8 cellular contexts compared by ENCODE assay signal in the genomic region with DNA sequence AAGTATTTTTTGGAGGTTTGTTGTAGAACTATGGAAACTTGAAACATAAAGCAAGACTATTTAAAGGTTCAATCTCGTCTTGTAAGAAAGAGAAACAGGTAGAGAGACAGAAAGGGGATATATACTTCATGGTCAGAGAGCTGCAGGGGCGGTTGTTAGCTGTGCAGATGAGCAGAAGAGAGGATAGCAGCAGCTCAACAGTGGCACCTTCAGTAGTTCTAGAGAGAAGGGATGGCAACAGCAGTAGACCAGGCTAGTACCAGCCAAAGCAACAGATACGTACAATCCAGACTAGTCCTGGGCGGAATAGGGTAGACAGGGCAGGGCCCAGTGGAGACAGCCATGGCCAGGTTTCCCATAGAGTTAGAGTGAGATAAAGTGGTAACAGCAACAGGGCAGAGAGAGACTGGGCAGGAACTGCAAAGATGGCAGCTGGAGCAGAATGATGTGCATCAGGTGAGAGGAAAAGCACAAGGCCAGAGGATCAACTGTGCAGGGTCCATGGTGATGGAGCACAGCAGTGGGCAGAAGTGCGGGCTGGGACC.
A peak's percentile ranks its signal among the peaks of the same experiment; 100 is the strongest.
DNase-seq lines count a peak whose midpoint lies in the region; ATAC-seq, FAIRE-seq and TF ChIP-seq lines count a peak whose summit lies in the region.

No MANE protein-coding gene starts in this region.

- no peaks in the 10 kb centered on the region for H3K36me3 Mint-ChIP-seq in CD14-positive monocyte
- no peaks in the 10 kb centered on the region for H3K36me3 Mint-ChIP-seq in activated naive CD4-positive, alpha-beta T cell treated with anti-CD3 and anti-CD28 coated beads, Interleukin-2, amount 50 U/mL, for 24 hours

- TF ChIP-seq EP300 in HepG2 (IDR thresholded peaks at IDR 0.05; ENCODE audit: low read depth in 2 of 2, low read length in 2 of 2): no peak; a peak in 1 of 4 replicates
- TF ChIP-seq EP300 in HepG2 (CRISPR knock-in tag; IDR thresholded peaks at IDR 0.05; ENCODE audit: borderline replicate concordance): no peak

- no peak overlapping the region for H2AFZ ChIP-seq in OCI-LY3 (ENCODE audit: low read depth, low read length)
- no peak overlapping the region for H2AFZ ChIP-seq in HepG2 (ENCODE audit: low read length)

- peaks cover 8% of the 10 kb centered on the region; the same call in 1 of the 2 replicates for H3K27me3 ChIP-seq in OCI-LY3 (ENCODE audit: low read depth, low read length)
- H3K27me3 ChIP-seq in HepG2 (ENCODE audit: control insufficient read depth in 1 of 2, insufficient read depth in 2 of 2, low read length in 2 of 2): peaks cover 1 to 6% of the 10 kb centered on the region in 2 experiments; a peak in 3 of 5 replicates

- H3K9me3 ChIP-seq in OCI-LY3 (ENCODE audit: insufficient read depth, low read length) (no peaks in the 10 kb centered on the region), HepG2 (ENCODE audit: low read length) (no peaks in the 10 kb centered on the region)

- WGBS in HepG2 (ENCODE audit: low lambda C conversion rate): 32% methylated on average over 5 of the region's 5 CpGs

- intact Hi-C loops in CD14-positive monocyte (cut with micrococcal nuclease): no loop called here
- intact Hi-C loops in HepG2 (cut with micrococcal nuclease; ENCODE audit: unreplicated experiment): no loop called here

- TF ChIP-seq CTCF in CD14-positive monocyte (IDR thresholded peaks at IDR 0.05) (no peak), OCI-LY3 (IDR thresholded peaks at IDR 0.05; ENCODE audit: low read depth, low read length) (no peak), HepG2 (CRISPR knock-in tag; IDR thresholded peaks at IDR 0.05) (no peak)

- H4K20me1 ChIP-seq in OCI-LY3 (ENCODE audit: insufficient read depth, low read length) (no peaks in the 10 kb centered on the region), HepG2 (ENCODE audit: insufficient read depth, low read length) (no peaks in the 10 kb centered on the region)

- H3K4me1 ChIP-seq in OCI-LY3 (ENCODE audit: low read length): peaks cover 6% of the 10 kb centered on the region
- peaks cover 21% of the 10 kb centered on the region for H3K4me1 ChIP-seq in HepG2 (ENCODE audit: insufficient read depth, low read length)

- H3K9ac ChIP-seq in OCI-LY3 (ENCODE audit: low read length) (no peak overlapping the region), HepG2 (ENCODE audit: insufficient read depth, low read depth, low read length) (peak overlapping the region; percentile 61)

- DNase-seq in CD14-positive monocyte (ENCODE audit: low spot score) (no peak), GM19238 (ENCODE audit: insufficient read length, low spot score) (peak; percentile 10), HepG2 (ENCODE audit: low spot score) (peak; percentile 84), dedifferentiated amniotic fluid mesenchymal stem cell (ENCODE audit: extremely low spot score) (no peak), KG1 (lab: John Stamatoyannopoulos, UW) (no peak)

- BruUV-seq in HepG2 (replicated peaks; lab: Mats Ljungman, UMichigan): TSS peak; percentile 87

- CTCF ChIA-PET in HepG2 (lab: Yijun Ruan, JAX; ENCODE audit: low intra/inter-chr PET ratio, low total read pairs): no interaction called here

- peaks cover 17 to 41% (median 35%) of the 10 kb centered on the region in 3 donors for H3K27me3 Mint-ChIP-seq in CD14-positive monocyte (ENCODE audit: low read depth in 3 of 3)
- peaks cover 12% of the 10 kb centered on the region for H3K27me3 Mint-ChIP-seq in activated naive CD4-positive, alpha-beta T cell treated with anti-CD3 and anti-CD28 coated beads, Interleukin-2, amount 50 U/mL, for 24 hours

- H3K4me1 Mint-ChIP-seq in CD14-positive monocyte: peaks cover 19% of the 10 kb centered on the region
- peaks cover 25% of the 10 kb centered on the region for H3K4me1 Mint-ChIP-seq in activated naive CD4-positive, alpha-beta T cell treated with anti-CD3 and anti-CD28 coated beads, Interleukin-2, amount 50 U/mL, for 24 hours

- H3K27ac Mint-ChIP-seq in CD14-positive monocyte: peak overlapping the region in 4 of 7 donors; percentile 33 to 91 (median 78)
- peak overlapping the region; percentile 99 for H3K27ac Mint-ChIP-seq in activated naive CD4-positive, alpha-beta T cell treated with anti-CD3 and anti-CD28 coated beads, Interleukin-2, amount 50 U/mL, for 24 hours

- in situ Hi-C loops in HepG2 (cut with HindIII; ENCODE audit: extremely low pct_ligation_motif_present, low pct_unique_long_range_greater_than_20kb): loop anchor here (25.0 kb wide), 1 partner anchor 627 kb away; no protein-coding TSS in a partner anchor

- 0 out of 2 replicates have a peak overlapping the region, but pooled peaks have one; percentile 6 for H3K4me2 ChIP-seq in OCI-LY3 (ENCODE audit: low read length)
- peak overlapping the region; percentile 70 for H3K4me2 ChIP-seq in HepG2 (ENCODE audit: low read depth, low read length)

- H3K79me2 ChIP-seq in OCI-LY3 (ENCODE audit: low read length) (no peaks in the 10 kb centered on the region), HepG2 (ENCODE audit: insufficient read depth, low read length) (no peaks in the 10 kb centered on the region)

- H3K36me3 ChIP-seq in OCI-LY3 (replicated peaks; ENCODE audit: low read depth, low read length): no peaks in the 10 kb centered on the region
- H3K36me3 ChIP-seq in HepG2 (replicated peaks in 1 of 2; ENCODE audit: control insufficient read depth in 1 of 2, insufficient read depth in 2 of 2, low read length in 2 of 2): no peaks in the 10 kb centered on the region

- H3K27ac ChIP-seq in OCI-LY3 (ENCODE audit: low read length) (no peak overlapping the region), HepG2 (ENCODE audit: extremely low read length, insufficient read depth, low read length) (peak overlapping the region; percentile 75)

- ATAC-seq in HG03135 (IDR thresholded peaks at IDR 0.05; ENCODE audit: unreplicated experiment) (peak; percentile 78), HepG2 (peak; percentile 93)

- peaks cover 0 to 5% (median 2%) of the 10 kb centered on the region in 7 donors for H3K9me3 Mint-ChIP-seq in CD14-positive monocyte
- H3K9me3 Mint-ChIP-seq in activated naive CD4-positive, alpha-beta T cell treated with anti-CD3 and anti-CD28 coated beads, Interleukin-2, amount 50 U/mL, for 24 hours: no peaks in the 10 kb centered on the region

- TF ChIP-seq RAD21 in HepG2 (CRISPR knock-in tag; IDR thresholded peaks at IDR 0.05): peak; percentile 77

- H3K4me3 Mint-ChIP-seq in CD14-positive monocyte: no peak overlapping the region
- H3K4me3 Mint-ChIP-seq in activated naive CD4-positive, alpha-beta T cell treated with anti-CD3 and anti-CD28 coated beads, Interleukin-2, amount 50 U/mL, for 24 hours: peak overlapping the region; percentile 73

- H3K4me3 ChIP-seq in OCI-LY3 (ENCODE audit: low read length) (no peak overlapping the region), HepG2 (replicated peaks in 1 of 3; ENCODE audit: insufficient read depth in 1 of 3, low read depth in 2 of 3, low read length in 3 of 3) (no peak overlapping the region; a peak in 1 of 6 replicates)

- POLR2A ChIA-PET in HepG2 (lab: Yijun Ruan, JAX): interaction anchor here (1.0 to 2.4 kb wide), 6 partner anchors 10 to 774 kb away, joined by 3 to 14 read pairs (median 5); partner anchors contain the start of genes CDNF, HSPA14, MEIG1 and MSANTD7

- FAIRE-seq in HepG2 (lab: Jason Lieb, UNC): no peak

- TF ChIP-seq POLR2A in HepG2 (IDR thresholded peaks at IDR 0.05; ENCODE audit: insufficient read depth in 1 of 2, low read depth in 2 of 2, low read length in 2 of 2): peak; percentile 89 to 100

TF ChIP-seq in HepG2, 621 proteins besides CTCF, POLR2A, EP300 and RAD21 (continues in another document):
- TF ChIP-seq RBFOX2 (IDR thresholded peaks at IDR 0.05; ENCODE audit: low read depth, low read length) (peak; percentile 59), TEAD2 (CRISPR knock-in tag; IDR thresholded peaks at IDR 0.05) (no peak), POLR2AphosphoS5 (IDR thresholded peaks at IDR 0.05; ENCODE audit: low read depth, low read length) (peak; percentile 98), CREM (IDR thresholded peaks at IDR 0.05) (peak; percentile 53; the same call in 1 of the 2 replicates), CREM (CRISPR knock-in tag; IDR thresholded peaks at IDR 0.05) (no peak)
- TF ChIP-seq, protein P1, sequence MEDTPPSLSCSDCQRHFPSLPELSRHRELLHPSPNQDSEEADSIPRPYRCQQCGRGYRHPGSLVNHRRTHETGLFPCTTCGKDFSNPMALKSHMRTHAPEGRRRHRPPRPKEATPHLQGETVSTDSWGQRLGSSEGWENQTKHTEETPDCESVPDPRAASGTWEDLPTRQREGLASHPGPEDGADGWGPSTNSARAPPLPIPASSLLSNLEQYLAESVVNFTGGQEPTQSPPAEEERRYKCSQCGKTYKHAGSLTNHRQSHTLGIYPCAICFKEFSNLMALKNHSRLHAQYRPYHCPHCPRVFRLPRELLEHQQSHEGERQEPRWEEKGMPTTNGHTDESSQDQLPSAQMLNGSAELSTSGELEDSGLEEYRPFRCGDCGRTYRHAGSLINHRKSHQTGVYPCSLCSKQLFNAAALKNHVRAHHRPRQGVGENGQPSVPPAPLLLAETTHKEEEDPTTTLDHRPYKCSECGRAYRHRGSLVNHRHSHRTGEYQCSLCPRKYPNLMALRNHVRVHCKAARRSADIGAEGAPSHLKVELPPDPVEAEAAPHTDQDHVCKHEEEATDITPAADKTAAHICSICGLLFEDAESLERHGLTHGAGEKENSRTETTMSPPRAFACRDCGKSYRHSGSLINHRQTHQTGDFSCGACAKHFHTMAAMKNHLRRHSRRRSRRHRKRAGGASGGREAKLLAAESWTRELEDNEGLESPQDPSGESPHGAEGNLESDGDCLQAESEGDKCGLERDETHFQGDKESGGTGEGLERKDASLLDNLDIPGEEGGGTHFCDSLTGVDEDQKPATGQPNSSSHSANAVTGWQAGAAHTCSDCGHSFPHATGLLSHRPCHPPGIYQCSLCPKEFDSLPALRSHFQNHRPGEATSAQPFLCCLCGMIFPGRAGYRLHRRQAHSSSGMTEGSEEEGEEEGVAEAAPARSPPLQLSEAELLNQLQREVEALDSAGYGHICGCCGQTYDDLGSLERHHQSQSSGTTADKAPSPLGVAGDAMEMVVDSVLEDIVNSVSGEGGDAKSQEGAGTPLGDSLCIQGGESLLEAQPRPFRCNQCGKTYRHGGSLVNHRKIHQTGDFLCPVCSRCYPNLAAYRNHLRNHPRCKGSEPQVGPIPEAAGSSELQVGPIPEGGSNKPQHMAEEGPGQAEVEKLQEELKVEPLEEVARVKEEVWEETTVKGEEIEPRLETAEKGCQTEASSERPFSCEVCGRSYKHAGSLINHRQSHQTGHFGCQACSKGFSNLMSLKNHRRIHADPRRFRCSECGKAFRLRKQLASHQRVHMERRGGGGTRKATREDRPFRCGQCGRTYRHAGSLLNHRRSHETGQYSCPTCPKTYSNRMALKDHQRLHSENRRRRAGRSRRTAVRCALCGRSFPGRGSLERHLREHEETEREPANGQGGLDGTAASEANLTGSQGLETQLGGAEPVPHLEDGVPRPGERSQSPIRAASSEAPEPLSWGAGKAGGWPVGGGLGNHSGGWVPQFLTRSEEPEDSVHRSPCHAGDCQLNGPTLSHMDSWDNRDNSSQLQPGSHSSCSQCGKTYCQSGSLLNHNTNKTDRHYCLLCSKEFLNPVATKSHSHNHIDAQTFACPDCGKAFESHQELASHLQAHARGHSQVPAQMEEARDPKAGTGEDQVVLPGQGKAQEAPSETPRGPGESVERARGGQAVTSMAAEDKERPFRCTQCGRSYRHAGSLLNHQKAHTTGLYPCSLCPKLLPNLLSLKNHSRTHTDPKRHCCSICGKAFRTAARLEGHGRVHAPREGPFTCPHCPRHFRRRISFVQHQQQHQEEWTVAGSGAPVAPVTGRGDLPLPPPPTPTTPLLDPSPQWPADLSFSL (CRISPR knock-in tag; IDR thresholded peaks at IDR 0.05): no peak

Comparison
In these comparisons a context has a peak if more than half of its experiments do, and no peak if none do; other contexts are left out.
1. DNase-seq: peak in GM19238 (single experiment) and HepG2 (single experiment); none in CD14-positive monocyte (single experiment), dedifferentiated amniotic fluid mesenchymal stem cell (single experiment) and KG1 (single experiment).